Comparison of ENCODE assay signal across 11 cellular contexts in genomic region chr11:65883786-65884715, GRCh38. TPM values are rescaled to one million over a fixed set of nuclear protein-coding genes. Genes with fewer than 3 reads are reported as not detected.
DNase-seq lines count a peak whose midpoint lies in the region; ATAC-seq, FAIRE-seq and TF ChIP-seq lines count a peak whose summit lies in the region.
"Had no signal": no experiment of that assay in that cellular context is flagged by ENCODE, and none has a peak within 500 bp of the region (broad histone marks: within the 10 kb centered on the region; RNA-seq: fewer than 3 reads in every experiment).

No MANE protein-coding gene starts in this region.

- H3K4me1 Mint-ChIP-seq in activated CD4-positive, alpha-beta memory T cell treated with anti-CD3 and anti-CD28 coated beads, Interleukin-2, amount 10 ng/mL, durations not matched to agents 7 days and 5 days = peaks cover 82% of the 10 kb centered on the region
- H3K4me1 Mint-ChIP-seq in activated CD4-positive, alpha-beta memory T cell treated with anti-CD3 and anti-CD28 coated beads for 36 hours (ENCODE audit: low read depth) = peaks cover 50% of the 10 kb centered on the region

- no peak for ATAC-seq in gastroesophageal sphincter

- 40 to 85% methylated on average over 1 to 18 of the region's 28 CpGs for WGBS in gastroesophageal sphincter (ENCODE audit: low coverage in 1 of 2), 2 donors

- H3K9me3 Mint-ChIP-seq in activated CD4-positive, alpha-beta memory T cell treated with anti-CD3 and anti-CD28 coated beads, Interleukin-2, amount 10 ng/mL, durations not matched to agents 7 days and 5 days = no peaks in the 10 kb centered on the region
- H3K9me3 Mint-ChIP-seq in activated CD4-positive, alpha-beta memory T cell treated with anti-CD3 and anti-CD28 coated beads for 36 hours = no peaks in the 10 kb centered on the region

- no peak for TF ChIP-seq POLR2A in gastroesophageal sphincter (IDR thresholded peaks at IDR 0.05)
- no peak for TF ChIP-seq POLR2A in GM12891 (IDR thresholded peaks at IDR 0.05; ENCODE audit: low read depth, low read length)

- POLR2A ChIA-PET in activated CD4-positive, alpha-beta memory T cell treated with anti-CD3 and anti-CD28 coated beads, Interleukin-2, amount 10 ng/mL, durations not matched to agents 7 days and 5 days (lab: Charles Lee) = interaction anchor here (0.6 to 11.5 kb wide), 16 partner anchors 10 to 733 kb away, joined by 3 to 284 read pairs (median 4); partner anchors contain the start of genes BANF1, C11orf68, CFL1 and DRAP1
- POLR2A ChIA-PET in activated CD4-positive, alpha-beta memory T cell treated with anti-CD3 and anti-CD28 coated beads for 36 hours (lab: Charles Lee) = interaction anchor here (0.8 to 2.0 kb wide), 10 partner anchors 10 to 172 kb away, joined by 3 to 11 read pairs (median 3); partner anchors contain the start of genes CFL1, KAT5 and MUS81
- POLR2A ChIA-PET in RWPE1 (lab: Yijun Ruan, JAX; ENCODE audit: low non-redundant PET) = interaction anchor here (0.6 to 1.0 kb wide), 3 partner anchors 7 to 197 kb away, joined by 3 to 8 read pairs (median 3); no protein-coding TSS in a partner anchor

- TF ChIP-seq CTCF in RWPE1 (conservative IDR thresholded peaks at IDR 0.05; ENCODE audit: low read depth) = no peak
- TF ChIP-seq CTCF in gastroesophageal sphincter (IDR thresholded peaks at IDR 0.05) = no peak

- H3K9me3 ChIP-seq in gastroesophageal sphincter (no peaks in the 10 kb centered on the region), skeletal muscle satellite cell (replicated peaks; ENCODE audit: low read length) (no peaks in the 10 kb centered on the region), MG63 (no peaks in the 10 kb centered on the region)
- H3K9me3 ChIP-seq: esophagus squamous epithelium, testis had no signal

- H3K36me3 Mint-ChIP-seq in activated CD4-positive, alpha-beta memory T cell treated with anti-CD3 and anti-CD28 coated beads, Interleukin-2, amount 10 ng/mL, durations not matched to agents 7 days and 5 days (ENCODE audit: low read depth) = peaks cover 50% of the 10 kb centered on the region
- peaks cover 36% of the 10 kb centered on the region for H3K36me3 Mint-ChIP-seq in activated CD4-positive, alpha-beta memory T cell treated with anti-CD3 and anti-CD28 coated beads for 36 hours

- H3K36me3 ChIP-seq in gastroesophageal sphincter = peaks cover 0 to 49% of the 10 kb centered on the region in 2 donors
- peaks cover 47% of the 10 kb centered on the region for H3K36me3 ChIP-seq in skeletal muscle satellite cell (ENCODE audit: insufficient read depth, low read length)
- peaks cover 46% of the 10 kb centered on the region for H3K36me3 ChIP-seq in MG63

- H3K27me3 ChIP-seq in gastroesophageal sphincter (no peaks in the 10 kb centered on the region), skeletal muscle satellite cell (ENCODE audit: control insufficient read depth, insufficient read depth, low read length) (no peaks in the 10 kb centered on the region), MG63 (no peaks in the 10 kb centered on the region)
- H3K27me3 ChIP-seq: esophagus squamous epithelium, testis had no signal

- no peaks in the 10 kb centered on the region for H3K27me3 Mint-ChIP-seq in activated CD4-positive, alpha-beta memory T cell treated with anti-CD3 and anti-CD28 coated beads, Interleukin-2, amount 10 ng/mL, durations not matched to agents 7 days and 5 days
- H3K27me3 Mint-ChIP-seq in activated CD4-positive, alpha-beta memory T cell treated with anti-CD3 and anti-CD28 coated beads for 36 hours = no peaks in the 10 kb centered on the region

- intact Hi-C loops in activated CD4-positive, alpha-beta memory T cell treated with anti-CD3 and anti-CD28 coated beads for 36 hours (cut with micrococcal nuclease) = loop anchor here (1.0 kb wide), 1 partner anchor 105 kb away; no protein-coding TSS in a partner anchor

- H3K27ac ChIP-seq in RWPE1 (peak overlapping the region; percentile 30; the same call in 1 of the 2 replicates), gastroesophageal sphincter (peak overlapping the region in 3 of 4 donors; percentile 16 to 65 (median 64))
- H3K27ac ChIP-seq: testis had no signal

- no peak for DNase-seq in activated CD4-positive, alpha-beta memory T cell treated with anti-CD3 and anti-CD28 coated beads, Interleukin-2, amount 10 ng/mL, durations not matched to agents 7 days and 5 days
- DNase-seq in activated CD4-positive, alpha-beta memory T cell treated with anti-CD3 and anti-CD28 coated beads for 36 hours = no peak
- DNase-seq in RWPE1 (ENCODE audit: low spot score) (no peak), MG63 (no peak), GM12891 (ENCODE audit: insufficient read length, low spot score) (no peak)
- no peak for DNase-seq in central memory CD4-positive, alpha-beta T cell
- DNase-seq: esophagus squamous epithelium had no signal

- no peak overlapping the region for H3K9ac ChIP-seq in skeletal muscle satellite cell (ENCODE audit: low read depth, low read length)

- no peak for TF ChIP-seq EP300 in gastroesophageal sphincter (IDR thresholded peaks at IDR 0.05)

- peak overlapping the region; percentile 73 for H3K27ac Mint-ChIP-seq in activated CD4-positive, alpha-beta memory T cell treated with anti-CD3 and anti-CD28 coated beads, Interleukin-2, amount 10 ng/mL, durations not matched to agents 7 days and 5 days
- H3K27ac Mint-ChIP-seq in activated CD4-positive, alpha-beta memory T cell treated with anti-CD3 and anti-CD28 coated beads for 36 hours = no peak overlapping the region

- H3K4me2 ChIP-seq in skeletal muscle satellite cell (ENCODE audit: low read length) = peak overlapping the region; percentile 7

- H3K4me1 ChIP-seq in gastroesophageal sphincter = peaks cover 0 to 39% (median 14%) of the 10 kb centered on the region in 3 donors
- peaks cover 33% of the 10 kb centered on the region for H3K4me1 ChIP-seq in skeletal muscle satellite cell (ENCODE audit: control insufficient read depth, insufficient read depth, low read length)

- FAIRE-seq in GM12891 (lab: Jason Lieb, UNC) = no peak

- H3K4me3 Mint-ChIP-seq in activated CD4-positive, alpha-beta memory T cell treated with anti-CD3 and anti-CD28 coated beads, Interleukin-2, amount 10 ng/mL, durations not matched to agents 7 days and 5 days = no peak overlapping the region
- no peak overlapping the region for H3K4me3 Mint-ChIP-seq in activated CD4-positive, alpha-beta memory T cell treated with anti-CD3 and anti-CD28 coated beads for 36 hours

- CTCF ChIA-PET in activated CD4-positive, alpha-beta memory T cell treated with anti-CD3 and anti-CD28 coated beads, Interleukin-2, amount 10 ng/mL, durations not matched to agents 7 days and 5 days (lab: Charles Lee) = interaction anchor here (0.6 to 10.0 kb wide), 45 partner anchors 9 to 267 kb away, joined by 3 to 251 read pairs (median 5); partner anchors contain the start of genes AP5B1, C11orf68, CFL1 and DRAP1
- CTCF ChIA-PET in activated CD4-positive, alpha-beta memory T cell treated with anti-CD3 and anti-CD28 coated beads for 36 hours (lab: Charles Lee) = interaction anchor here (0.6 to 9.5 kb wide), 65 partner anchors 8 to 375 kb away, joined by 3 to 277 read pairs (median 5); partner anchors contain the start of genes AP5B1, BANF1, C11orf68 and CFL1
- CTCF ChIA-PET in RWPE1 (lab: Yijun Ruan, JAX) = interaction anchor here (0.5 to 1.9 kb wide), 23 partner anchors 8 to 722 kb away, joined by 3 to 15 read pairs (median 4); partner anchors contain the start of genes CCDC87, KAT5 and MUS81

- H3K4me3 ChIP-seq in gastroesophageal sphincter = no peak overlapping the region
- no peak overlapping the region for H3K4me3 ChIP-seq in skeletal muscle satellite cell (ENCODE audit: low read length)
- H3K4me3 ChIP-seq in MG63 = no peak overlapping the region
- H3K4me3 ChIP-seq: esophagus squamous epithelium, lung, testis had no signal

RNA-seq across cellular contexts. Expression of gene FIBP, which starts 4.2 kb away (rescaled TPM):
- 10 to 100 TPM; 71.7 to 77.4 TPM for total RNA-seq in activated CD4-positive, alpha-beta memory T cell treated with anti-CD3 and anti-CD28 coated beads, Interleukin-2, amount 10 ng/mL, durations not matched to agents 7 days and 5 days
- 100 to 1,000 TPM in 1 of 2 experiments, 10 to 100 TPM in 1; 94.2 to 101 TPM for total RNA-seq in activated CD4-positive, alpha-beta memory T cell treated with anti-CD3 and anti-CD28 coated beads for 36 hours
- total RNA-seq in gastroesophageal sphincter = 10 to 100 TPM; 35.2 to 62.3 (median 54.6) TPM
- total RNA-seq in skeletal muscle satellite cell (2012; rRNA removed) = 173 and 237 TPM in 2 replicates
- total RNA-seq in MG63 (2014; rRNA removed; shearing (Covaris generic); ENCODE audit: low replicate concordance) = 105 and 106 TPM in 2 replicates
- 90.9 TPM for polyA plus RNA-seq in GM12891 (2012; ENCODE audit: low read depth, missing spikeins)

RNA-seq across cellular contexts. Expression of gene CTSW, which starts 4.4 kb away (rescaled TPM):
- 10 to 100 TPM; 75.9 to 80.5 TPM for total RNA-seq in activated CD4-positive, alpha-beta memory T cell treated with anti-CD3 and anti-CD28 coated beads, Interleukin-2, amount 10 ng/mL, durations not matched to agents 7 days and 5 days
- total RNA-seq in activated CD4-positive, alpha-beta memory T cell treated with anti-CD3 and anti-CD28 coated beads for 36 hours = 10 to 100 TPM; 11.1 to 13.2 TPM
- 1 to 10 TPM in 1 of 4 donors, under 1 TPM in 2, not detected in 1; 0.52 to 3.6 (median 0.94) TPM for total RNA-seq in gastroesophageal sphincter
- 0.25 and 0.44 TPM in 2 replicates for total RNA-seq in skeletal muscle satellite cell (2012; rRNA removed)
- total RNA-seq in MG63 (2014; rRNA removed; shearing (Covaris generic); ENCODE audit: low replicate concordance) = not detected in 2 replicates
- 3.3 TPM for polyA plus RNA-seq in GM12891 (2012; ENCODE audit: low read depth, missing spikeins)

RNA-seq across cellular contexts. Expression of gene CCDC85B, which starts 6.4 kb away (rescaled TPM):
- total RNA-seq in activated CD4-positive, alpha-beta memory T cell treated with anti-CD3 and anti-CD28 coated beads, Interleukin-2, amount 10 ng/mL, durations not matched to agents 7 days and 5 days = 10 to 100 TPM; 53.2 to 55.8 TPM
- total RNA-seq in activated CD4-positive, alpha-beta memory T cell treated with anti-CD3 and anti-CD28 coated beads for 36 hours = 10 to 100 TPM; 40.0 to 44.4 TPM
- 100 to 1,000 TPM in 1 of 4 donors, 10 to 100 TPM in 3; 68.7 to 111 (median 77.7) TPM for total RNA-seq in gastroesophageal sphincter
- 48.1 and 61.1 TPM in 2 replicates for total RNA-seq in skeletal muscle satellite cell (2012; rRNA removed)
- 99.6 and 131 TPM in 2 replicates for total RNA-seq in MG63 (2014; rRNA removed; shearing (Covaris generic); ENCODE audit: low replicate concordance)
- 39.0 TPM for polyA plus RNA-seq in GM12891 (2012; ENCODE audit: low read depth, missing spikeins)

RNA-seq across cellular contexts. Expression of gene EFEMP2, which starts 11.5 kb away (rescaled TPM):
- total RNA-seq in activated CD4-positive, alpha-beta memory T cell treated with anti-CD3 and anti-CD28 coated beads, Interleukin-2, amount 10 ng/mL, durations not matched to agents 7 days and 5 days = 10 to 100 TPM; 13.8 to 14.7 TPM
- 10 to 100 TPM; 11.5 to 12.5 TPM for total RNA-seq in activated CD4-positive, alpha-beta memory T cell treated with anti-CD3 and anti-CD28 coated beads for 36 hours
- 10 to 100 TPM; 55.6 to 92.8 (median 81.2) TPM for total RNA-seq in gastroesophageal sphincter
- 40.1 and 69.7 TPM in 2 replicates for total RNA-seq in skeletal muscle satellite cell (2012; rRNA removed)
- total RNA-seq in MG63 (2014; rRNA removed; shearing (Covaris generic); ENCODE audit: low replicate concordance) = 29.0 and 43.2 TPM in 2 replicates
- polyA plus RNA-seq in GM12891 (2012; ENCODE audit: low read depth, missing spikeins) = 4.7 TPM

RNA-seq across cellular contexts. Expression of gene FOSL1, which starts 16.1 kb away (rescaled TPM):
- total RNA-seq in activated CD4-positive, alpha-beta memory T cell treated with anti-CD3 and anti-CD28 coated beads, Interleukin-2, amount 10 ng/mL, durations not matched to agents 7 days and 5 days = 1 to 10 TPM; 4.5 to 5.0 TPM
- total RNA-seq in activated CD4-positive, alpha-beta memory T cell treated with anti-CD3 and anti-CD28 coated beads for 36 hours = 10 to 100 TPM; 17.1 to 17.7 TPM
- 10 to 100 TPM in 1 of 4 donors, 1 to 10 TPM in 3; 1.4 to 24.9 (median 4.1) TPM for total RNA-seq in gastroesophageal sphincter
- total RNA-seq in skeletal muscle satellite cell (2012; rRNA removed) = 65.9 and 97.2 TPM in 2 replicates
- total RNA-seq in MG63 (2014; rRNA removed; shearing (Covaris generic); ENCODE audit: low replicate concordance) = 37.3 and 54.7 TPM in 2 replicates
- polyA plus RNA-seq in GM12891 (2012; ENCODE audit: low read depth, missing spikeins) = 3.7 TPM

Comparison
In these comparisons a context has a peak if more than half of its experiments do, and no peak if none do; other contexts are left out.
1. RNA of gene CTSW, which starts 4.4 kb away (total RNA-seq): 75.9 to 80.5 TPM in activated CD4-positive, alpha-beta memory T cell treated with anti-CD3 and anti-CD28 coated beads, Interleukin-2, amount 10 ng/mL, durations not matched to agents 7 days and 5 days; 11.1 to 13.2 TPM in activated CD4-positive, alpha-beta memory T cell treated with anti-CD3 and anti-CD28 coated beads for 36 hours, 0.52 to 3.6 TPM in gastroesophageal sphincter and not detected in MG63; every median in the first group is over 4 times any median in the second.